In the genomic region with DNA sequence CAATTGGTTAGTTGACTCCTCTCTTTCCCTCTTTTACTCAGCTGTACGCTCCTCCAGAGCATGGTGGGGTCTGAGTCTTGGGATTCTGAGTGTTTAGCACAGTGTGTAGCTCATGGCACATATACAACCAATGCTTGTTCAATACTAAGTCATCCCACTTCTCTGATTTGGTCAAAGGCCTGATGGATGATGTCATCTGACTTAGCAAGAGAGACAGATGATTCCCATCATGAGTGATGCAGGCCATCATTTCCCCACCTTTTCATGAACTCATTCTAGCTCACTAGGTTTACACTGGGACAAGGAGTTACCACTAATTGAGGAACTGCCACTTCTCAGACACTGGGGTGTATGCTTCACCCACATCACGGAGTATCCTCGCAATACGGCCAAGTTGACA, we compare ENCODE assay signal across 24 cellular contexts. TPM values are rescaled to one million over a fixed set of nuclear protein-coding genes. Genes with fewer than 3 reads are reported as not detected.
DNase-seq lines count a peak whose midpoint lies in the region; ATAC-seq, FAIRE-seq and TF ChIP-seq lines count a peak whose summit lies in the region.
"Had no signal": no experiment of that assay in that cellular context is flagged by ENCODE, and none has a peak within 500 bp of the region (broad histone marks: within the 10 kb centered on the region; RNA-seq: fewer than 3 reads in every experiment).

No MANE protein-coding gene starts in this region.

- DNase-seq in RKO (ENCODE audit: low spot score) (peak; percentile 11), K562 (ENCODE audit: extremely low read depth in 1 of 4, low spot score in 3 of 4) (no peak), urothelium cell line (ENCODE audit: low spot score) (no peak), AML-193 (lab: John Stamatoyannopoulos, UW) (no peak)
- DNase-seq: 8988T; ACHN; Caco-2; Calu3; CD4-positive, alpha-beta T cell; CD8-positive, alpha-beta T cell; DMS79 treated with DMSO at 0.1 percent for 48 hours; GF-D8 had no signal

- ATAC-seq in K562 (no peak), GM18861 (IDR thresholded peaks at IDR 0.05; ENCODE audit: unreplicated experiment) (no peak), GM21367 (IDR thresholded peaks at IDR 0.05; ENCODE audit: unreplicated experiment) (no peak)
- ATAC-seq: CD8-positive, alpha-beta T cell had no signal

- H3K4me3 ChIP-seq in HEK293 (ENCODE audit: low read depth, low read length) = no peak overlapping the region
- H3K4me3 ChIP-seq in K562 = no peak overlapping the region
- H3K4me3 ChIP-seq: BLaER1 treated with 17β-estradiol and CSF1 and Interleukin-3, amounts not matched to agents 10 nM and 100 nM had no signal

- no peak overlapping the region for H3K4me2 ChIP-seq in K562 (ENCODE audit: insufficient read depth, low read length)
- H3K4me2 ChIP-seq: BLaER1 treated with 17β-estradiol and CSF1 and Interleukin-3, amounts not matched to agents 10 nM and 100 nM had no signal

- H2AFZ ChIP-seq in K562 (ENCODE audit: low read depth, low read length) = no peak overlapping the region

- 90% methylated on average over 4 of the region's 4 CpGs for WGBS in K562 (ENCODE audit: insufficient coverage, low coverage, missing lambda C conversion rate)

- in situ Hi-C loops in K562 (cut with MboI) = no loop called here

- no peaks in the 10 kb centered on the region for H4K20me1 ChIP-seq in K562 (replicated peaks; ENCODE audit: control insufficient read depth, insufficient read depth, low read length)
- H4K20me1 ChIP-seq: BLaER1 treated with 17β-estradiol and CSF1 and Interleukin-3, amounts not matched to agents 10 nM and 100 nM had no signal

- BruUV-seq in K562 (replicated peaks; lab: Mats Ljungman, UMichigan) = no TSS peak

- no peak overlapping the region for H3K9ac ChIP-seq in K562 (ENCODE audit: insufficient read depth in 1 of 2, low read depth in 2 of 2, low read length in 2 of 2)
- H3K9ac ChIP-seq: BLaER1 treated with 17β-estradiol and CSF1 and Interleukin-3, amounts not matched to agents 10 nM and 100 nM had no signal

- no peak overlapping the region for H3K27ac ChIP-seq in HEK293 (ENCODE audit: extremely low read depth, low read depth, low read length)
- no peak overlapping the region for H3K27ac ChIP-seq in K562 (ENCODE audit: extremely low read depth, low read depth, low read length)
- H3K27ac ChIP-seq: BLaER1 treated with 17β-estradiol and CSF1 and Interleukin-3, amounts not matched to agents 10 nM and 100 nM; C4-2B had no signal

- peaks cover 12% of the 10 kb centered on the region for H3K79me2 ChIP-seq in K562 (ENCODE audit: control insufficient read depth, insufficient read depth, low read length)

- TF ChIP-seq RAD21 in K562 (CRISPR knock-in tag; conservative IDR thresholded peaks at IDR 0.05 in 1 of 2, IDR thresholded peaks at IDR 0.05 in 1 of 2) = no peak

- H3K36me3 ChIP-seq in HEK293 (ENCODE audit: control insufficient read depth in 2 of 2, insufficient read depth in 1 of 2, low read length in 2 of 2) (no peaks in the 10 kb centered on the region), K562 (ENCODE audit: control insufficient read depth, insufficient read depth, low read length) (no peaks in the 10 kb centered on the region)
- H3K36me3 ChIP-seq: BLaER1 treated with 17β-estradiol and CSF1 and Interleukin-3, amounts not matched to agents 10 nM and 100 nM had no signal

- TF ChIP-seq EP300 in K562 (IDR thresholded peaks at IDR 0.05; ENCODE audit: low read length) = no peak

- H3K4me1 ChIP-seq in HEK293 (ENCODE audit: control insufficient read depth, insufficient read depth, low read length) = no peaks in the 10 kb centered on the region
- H3K4me1 ChIP-seq in K562 (replicated peaks in 1 of 2; ENCODE audit: control insufficient read depth in 2 of 2, insufficient read depth in 2 of 2, low read length in 2 of 2) = peaks cover 10 to 11% of the 10 kb centered on the region in 2 experiments; a peak in 4 of 5 replicates

- intact Hi-C loops in K562 (cut with micrococcal nuclease) = no loop called here

- FAIRE-seq in K562 (lab: Jason Lieb, UNC) (no peak), urothelium cell line (lab: Jason Lieb, UNC) (peak; percentile 87)
- FAIRE-seq: A204.1, D721Med, G401.6, GM12891 had no signal

- POLR2A ChIA-PET in HEK293 (lab: Yijun Ruan, JAX) (no interaction called here), K562 (lab: Yijun Ruan, JAX) (no interaction called here)

- no peaks in the 10 kb centered on the region for H3K9me1 ChIP-seq in K562 (ENCODE audit: control insufficient read depth, insufficient read depth, low read length)

- no peaks in the 10 kb centered on the region for H3K9me3 ChIP-seq in HEK293 (ENCODE audit: control insufficient read depth, insufficient read depth, low read depth, low read length)
- no peaks in the 10 kb centered on the region for H3K9me3 ChIP-seq in K562 (replicated peaks; ENCODE audit: control insufficient read depth, insufficient read depth, low read depth, low read length)
- H3K9me3 ChIP-seq: Caco-2 had no signal

- TF ChIP-seq POLR2A in K562 (conservative IDR thresholded peaks at IDR 0.05) = no peak

- TF ChIP-seq CTCF in HEK293 (tag by site-specific recombination; IDR thresholded peaks at IDR 0.05) (no peak), K562 (IDR thresholded peaks at IDR 0.05 in 2 of 3, conservative IDR thresholded peaks at IDR 0.05 in 1 of 3; ENCODE audit: insufficient read depth in 2 of 3, low read depth in 1 of 3, low read length in 3 of 3) (no peak)

- H3K27me3 ChIP-seq in K562 (ENCODE audit: control insufficient read depth in 2 of 2, insufficient read depth in 2 of 2, low read length in 2 of 2) = no peaks in the 10 kb centered on the region

- CTCF ChIA-PET in HEK293 (lab: Yijun Ruan, JAX) = no interaction called here
- CTCF ChIA-PET in K562 (lab: Yijun Ruan, JAX; ENCODE audit: low intra/inter-chr PET ratio) = no interaction called here

TF ChIP-seq in HEK293, 187 proteins besides CTCF, POLR2A, EP300 and RAD21:
- TF ChIP-seq ZNF629 (tag by site-specific recombination; IDR thresholded peaks at IDR 0.05) = no peak
- TF ChIP-seq ZNF623 (tag by site-specific recombination; IDR thresholded peaks at IDR 0.05) = no peak
- no peak for TF ChIP-seq GLI2 (tag by site-specific recombination; IDR thresholded peaks at IDR 0.05; ENCODE audit: borderline replicate concordance, low read depth)
- TF ChIP-seq ATF2 (tag by site-specific recombination; IDR thresholded peaks at IDR 0.05; ENCODE audit: low read depth) = peak; percentile 34; the same call in 1 of the 2 replicates

TF ChIP-seq in K562, 482 proteins besides CTCF, POLR2A, EP300 and RAD21 (continues in another document):
- TF ChIP-seq, protein P1, sequence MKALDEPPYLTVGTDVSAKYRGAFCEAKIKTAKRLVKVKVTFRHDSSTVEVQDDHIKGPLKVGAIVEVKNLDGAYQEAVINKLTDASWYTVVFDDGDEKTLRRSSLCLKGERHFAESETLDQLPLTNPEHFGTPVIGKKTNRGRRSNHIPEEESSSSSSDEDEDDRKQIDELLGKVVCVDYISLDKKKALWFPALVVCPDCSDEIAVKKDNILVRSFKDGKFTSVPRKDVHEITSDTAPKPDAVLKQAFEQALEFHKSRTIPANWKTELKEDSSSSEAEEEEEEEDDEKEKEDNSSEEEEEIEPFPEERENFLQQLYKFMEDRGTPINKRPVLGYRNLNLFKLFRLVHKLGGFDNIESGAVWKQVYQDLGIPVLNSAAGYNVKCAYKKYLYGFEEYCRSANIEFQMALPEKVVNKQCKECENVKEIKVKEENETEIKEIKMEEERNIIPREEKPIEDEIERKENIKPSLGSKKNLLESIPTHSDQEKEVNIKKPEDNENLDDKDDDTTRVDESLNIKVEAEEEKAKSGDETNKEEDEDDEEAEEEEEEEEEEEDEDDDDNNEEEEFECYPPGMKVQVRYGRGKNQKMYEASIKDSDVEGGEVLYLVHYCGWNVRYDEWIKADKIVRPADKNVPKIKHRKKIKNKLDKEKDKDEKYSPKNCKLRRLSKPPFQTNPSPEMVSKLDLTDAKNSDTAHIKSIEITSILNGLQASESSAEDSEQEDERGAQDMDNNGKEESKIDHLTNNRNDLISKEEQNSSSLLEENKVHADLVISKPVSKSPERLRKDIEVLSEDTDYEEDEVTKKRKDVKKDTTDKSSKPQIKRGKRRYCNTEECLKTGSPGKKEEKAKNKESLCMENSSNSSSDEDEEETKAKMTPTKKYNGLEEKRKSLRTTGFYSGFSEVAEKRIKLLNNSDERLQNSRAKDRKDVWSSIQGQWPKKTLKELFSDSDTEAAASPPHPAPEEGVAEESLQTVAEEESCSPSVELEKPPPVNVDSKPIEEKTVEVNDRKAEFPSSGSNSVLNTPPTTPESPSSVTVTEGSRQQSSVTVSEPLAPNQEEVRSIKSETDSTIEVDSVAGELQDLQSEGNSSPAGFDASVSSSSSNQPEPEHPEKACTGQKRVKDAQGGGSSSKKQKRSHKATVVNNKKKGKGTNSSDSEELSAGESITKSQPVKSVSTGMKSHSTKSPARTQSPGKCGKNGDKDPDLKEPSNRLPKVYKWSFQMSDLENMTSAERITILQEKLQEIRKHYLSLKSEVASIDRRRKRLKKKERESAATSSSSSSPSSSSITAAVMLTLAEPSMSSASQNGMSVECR (CRISPR knock-in tag; IDR thresholded peaks at IDR 0.05) = no peak

RNA-seq across cellular contexts. Expression of gene ICA1, which starts 3.8 kb away (rescaled TPM):
- total RNA-seq in K562 (2011; cell fraction: chromatin; rRNA removed; ENCODE audit: low replicate concordance) = 20.3 and 57.6 TPM in 2 replicates
- total RNA-seq in K562 (2011; cell fraction: nucleolus; rRNA removed) = 10.7 and 12.4 TPM in 2 replicates
- total RNA-seq in K562 (2011; cell fraction: nucleoplasm; rRNA removed) = 18.8 and 19.2 TPM in 2 replicates
- total RNA-seq in K562 (2014; rRNA removed) (12.7 and 16.4 TPM in 2 replicates), K562 (2014; rRNA removed; fragmentation: Illumina TruSeq; extraction: Trizol) (18.5 and 23.0 TPM in 2 replicates), K562 (2015; rRNA removed; fragmentation: Illumina TruSeq; extraction: Trizol) (16.1 and 16.4 TPM in 2 replicates), K562 (2021) (17.8 and 18.5 TPM in 2 replicates)
- polyA plus RNA-seq in K562 (2011; rRNA removed) (19.8 and 26.0 TPM in 2 replicates), K562 (2014; fragmentation: Illumina TruSeq; extraction: Trizol) (17.2 and 22.3 TPM in 2 replicates), K562 (2014; fragmentation: Nextera tagmentation; extraction: Ambion mirVana) (10 to 100 TPM in 1 of 2 experiments, 1 to 10 TPM in 1; 7.1 to 10.7 TPM), K562 (2014; rRNA removed) (14.2 and 17.8 TPM in 2 replicates)
- 4.8 and 11.7 TPM in 2 replicates for polyA plus RNA-seq in K562 (2011; cell fraction: cytosol; rRNA removed)
- 11.4 and 24.9 TPM in 2 replicates for polyA plus RNA-seq in K562 (2011; cell fraction: nucleus; rRNA removed)
- 13.9 and 35.9 TPM in 2 replicates for polyA plus RNA-seq in K562 (2012)
- 23.8 and 38.1 TPM in 2 replicates for polyA minus RNA-seq in K562 (2011; rRNA and poly(A)+ RNA removed)
- 6.6 and 7.9 TPM in 2 replicates for polyA minus RNA-seq in K562 (2011; cell fraction: cytosol; rRNA and poly(A)+ RNA removed)
- polyA minus RNA-seq in K562 (2011; cell fraction: nucleus; rRNA and poly(A)+ RNA removed) = 10.2 and 35.3 TPM in 2 replicates
- total RNA-seq: A673, B cell had no signal
- polyA plus RNA-seq: AG04450 had no signal

Comparison
In these comparisons a context has a peak if more than half of its experiments do, and no peak if none do; other contexts are left out.
1. Of the 44 proteins assayed by ChIP-seq in both K562 and HEK293: peak only in K562: none; only in HEK293: ATF2; in both: none; in neither: 43.